1 cellular context compared by ENCODE assay signal in the genomic region with DNA sequence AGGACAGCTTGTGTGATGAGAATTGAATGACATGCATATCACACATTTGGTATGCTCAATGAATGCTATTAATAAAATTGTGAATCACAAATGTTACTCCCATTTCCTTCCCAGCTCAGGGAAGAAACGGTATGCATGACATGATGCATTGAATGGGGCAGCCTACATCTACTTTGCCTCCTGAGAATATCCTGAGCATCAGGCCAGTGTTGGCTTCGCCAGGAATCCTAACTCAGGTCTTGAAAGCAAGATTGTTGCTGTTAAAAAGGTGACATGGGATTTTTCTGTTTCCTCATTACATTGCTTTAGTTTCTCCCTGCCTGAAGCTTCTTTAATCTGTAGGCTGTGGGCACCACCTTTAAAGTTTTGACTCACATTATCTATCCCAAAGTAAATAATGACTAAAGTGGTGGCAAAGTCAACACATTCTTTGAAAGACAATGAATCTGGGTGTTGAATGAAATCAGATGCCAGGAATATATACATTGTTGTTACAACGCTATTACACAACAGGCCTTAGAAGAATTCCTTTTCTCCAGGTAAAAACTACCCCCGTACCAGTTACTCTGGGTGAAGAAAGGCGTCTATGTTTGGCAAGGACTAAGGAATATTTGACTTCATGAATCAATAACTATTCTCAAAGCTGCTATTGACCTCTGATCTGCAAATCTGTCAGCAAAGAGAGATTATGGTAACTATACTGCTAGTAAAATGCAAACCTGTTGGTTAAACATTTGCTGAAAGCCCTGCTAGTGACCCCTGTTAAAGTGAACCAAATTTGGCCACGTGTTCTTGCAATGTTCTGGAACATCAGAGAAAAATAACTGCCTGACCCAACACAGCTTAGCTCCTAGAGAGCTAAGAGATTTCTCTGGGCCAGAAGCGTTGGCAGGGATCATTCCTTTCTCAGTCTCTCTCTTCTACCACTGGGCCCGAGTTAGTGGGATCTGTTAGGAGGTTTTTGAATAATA.
TF ChIP-seq lines count a peak whose summit lies in the region.

No MANE protein-coding gene starts in this region.

TF ChIP-seq in HepG2, 621 proteins besides CTCF, POLR2A, EP300 and RAD21 (continued from another document and continues in another):
- TF ChIP-seq, protein P1, sequence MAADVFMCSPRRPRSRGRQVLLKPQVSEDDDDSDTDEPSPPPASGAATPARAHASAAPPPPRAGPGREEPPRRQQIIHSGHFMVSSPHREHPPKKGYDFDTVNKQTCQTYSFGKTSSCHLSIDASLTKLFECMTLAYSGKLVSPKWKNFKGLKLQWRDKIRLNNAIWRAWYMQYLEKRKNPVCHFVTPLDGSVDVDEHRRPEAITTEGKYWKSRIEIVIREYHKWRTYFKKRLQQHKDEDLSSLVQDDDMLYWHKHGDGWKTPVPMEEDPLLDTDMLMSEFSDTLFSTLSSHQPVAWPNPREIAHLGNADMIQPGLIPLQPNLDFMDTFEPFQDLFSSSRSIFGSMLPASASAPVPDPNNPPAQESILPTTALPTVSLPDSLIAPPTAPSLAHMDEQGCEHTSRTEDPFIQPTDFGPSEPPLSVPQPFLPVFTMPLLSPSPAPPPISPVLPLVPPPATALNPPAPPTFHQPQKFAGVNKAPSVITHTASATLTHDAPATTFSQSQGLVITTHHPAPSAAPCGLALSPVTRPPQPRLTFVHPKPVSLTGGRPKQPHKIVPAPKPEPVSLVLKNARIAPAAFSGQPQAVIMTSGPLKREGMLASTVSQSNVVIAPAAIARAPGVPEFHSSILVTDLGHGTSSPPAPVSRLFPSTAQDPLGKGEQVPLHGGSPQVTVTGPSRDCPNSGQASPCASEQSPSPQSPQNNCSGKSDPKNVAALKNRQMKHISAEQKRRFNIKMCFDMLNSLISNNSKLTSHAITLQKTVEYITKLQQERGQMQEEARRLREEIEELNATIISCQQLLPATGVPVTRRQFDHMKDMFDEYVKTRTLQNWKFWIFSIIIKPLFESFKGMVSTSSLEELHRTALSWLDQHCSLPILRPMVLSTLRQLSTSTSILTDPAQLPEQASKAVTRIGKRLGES (CRISPR knock-in tag; IDR thresholded peaks at IDR 0.05; ENCODE audit: borderline replicate concordance): peak; percentile 61
- TF ChIP-seq RAD51 (IDR thresholded peaks at IDR 0.05; ENCODE audit: borderline replicate concordance): no peak
- peak; percentile 71 for TF ChIP-seq THAP11 (CRISPR knock-in tag; IDR thresholded peaks at IDR 0.05)
- TF ChIP-seq IKZF1 (IDR thresholded peaks at IDR 0.05): no peak
- TF ChIP-seq, protein P2, sequence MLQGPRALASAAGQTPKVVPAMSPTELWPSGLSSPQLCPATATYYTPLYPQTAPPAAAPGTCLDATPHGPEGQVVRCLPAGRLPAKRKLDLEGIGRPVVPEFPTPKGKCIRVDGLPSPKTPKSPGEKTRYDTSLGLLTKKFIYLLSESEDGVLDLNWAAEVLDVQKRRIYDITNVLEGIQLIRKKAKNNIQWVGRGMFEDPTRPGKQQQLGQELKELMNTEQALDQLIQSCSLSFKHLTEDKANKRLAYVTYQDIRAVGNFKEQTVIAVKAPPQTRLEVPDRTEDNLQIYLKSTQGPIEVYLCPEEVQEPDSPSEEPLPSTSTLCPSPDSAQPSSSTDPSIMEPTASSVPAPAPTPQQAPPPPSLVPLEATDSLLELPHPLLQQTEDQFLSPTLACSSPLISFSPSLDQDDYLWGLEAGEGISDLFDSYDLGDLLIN (CRISPR knock-in tag; IDR thresholded peaks at IDR 0.05; ENCODE audit: borderline replicate concordance): no peak
- TF ChIP-seq RXRB (CRISPR knock-in tag; IDR thresholded peaks at IDR 0.05; ENCODE audit: borderline replicate concordance): peak; percentile 89
- TF ChIP-seq SRY (CRISPR knock-in tag; IDR thresholded peaks at IDR 0.05): no peak; the same call in 1 of the 2 replicates
- TF ChIP-seq ZFAT (CRISPR knock-in tag; conservative IDR thresholded peaks at IDR 0.05): no peak
- no peak for TF ChIP-seq HMGA1 (CRISPR knock-in tag; conservative IDR thresholded peaks at IDR 0.05)
- TF ChIP-seq, protein P3, sequence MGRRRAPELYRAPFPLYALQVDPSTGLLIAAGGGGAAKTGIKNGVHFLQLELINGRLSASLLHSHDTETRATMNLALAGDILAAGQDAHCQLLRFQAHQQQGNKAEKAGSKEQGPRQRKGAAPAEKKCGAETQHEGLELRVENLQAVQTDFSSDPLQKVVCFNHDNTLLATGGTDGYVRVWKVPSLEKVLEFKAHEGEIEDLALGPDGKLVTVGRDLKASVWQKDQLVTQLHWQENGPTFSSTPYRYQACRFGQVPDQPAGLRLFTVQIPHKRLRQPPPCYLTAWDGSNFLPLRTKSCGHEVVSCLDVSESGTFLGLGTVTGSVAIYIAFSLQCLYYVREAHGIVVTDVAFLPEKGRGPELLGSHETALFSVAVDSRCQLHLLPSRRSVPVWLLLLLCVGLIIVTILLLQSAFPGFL (CRISPR knock-in tag; IDR thresholded peaks at IDR 0.05): no peak
- no peak for TF ChIP-seq ZNF749 (CRISPR knock-in tag; IDR thresholded peaks at IDR 0.05; ENCODE audit: borderline replicate concordance)
- TF ChIP-seq MIER3 (CRISPR knock-in tag; IDR thresholded peaks at IDR 0.05; ENCODE audit: borderline replicate concordance): peak; percentile 84
- TF ChIP-seq, protein P4, sequence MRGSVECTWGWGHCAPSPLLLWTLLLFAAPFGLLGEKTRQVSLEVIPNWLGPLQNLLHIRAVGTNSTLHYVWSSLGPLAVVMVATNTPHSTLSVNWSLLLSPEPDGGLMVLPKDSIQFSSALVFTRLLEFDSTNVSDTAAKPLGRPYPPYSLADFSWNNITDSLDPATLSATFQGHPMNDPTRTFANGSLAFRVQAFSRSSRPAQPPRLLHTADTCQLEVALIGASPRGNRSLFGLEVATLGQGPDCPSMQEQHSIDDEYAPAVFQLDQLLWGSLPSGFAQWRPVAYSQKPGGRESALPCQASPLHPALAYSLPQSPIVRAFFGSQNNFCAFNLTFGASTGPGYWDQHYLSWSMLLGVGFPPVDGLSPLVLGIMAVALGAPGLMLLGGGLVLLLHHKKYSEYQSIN (CRISPR knock-in tag; IDR thresholded peaks at IDR 0.05; ENCODE audit: borderline replicate concordance): no peak
- TF ChIP-seq, protein P5, sequence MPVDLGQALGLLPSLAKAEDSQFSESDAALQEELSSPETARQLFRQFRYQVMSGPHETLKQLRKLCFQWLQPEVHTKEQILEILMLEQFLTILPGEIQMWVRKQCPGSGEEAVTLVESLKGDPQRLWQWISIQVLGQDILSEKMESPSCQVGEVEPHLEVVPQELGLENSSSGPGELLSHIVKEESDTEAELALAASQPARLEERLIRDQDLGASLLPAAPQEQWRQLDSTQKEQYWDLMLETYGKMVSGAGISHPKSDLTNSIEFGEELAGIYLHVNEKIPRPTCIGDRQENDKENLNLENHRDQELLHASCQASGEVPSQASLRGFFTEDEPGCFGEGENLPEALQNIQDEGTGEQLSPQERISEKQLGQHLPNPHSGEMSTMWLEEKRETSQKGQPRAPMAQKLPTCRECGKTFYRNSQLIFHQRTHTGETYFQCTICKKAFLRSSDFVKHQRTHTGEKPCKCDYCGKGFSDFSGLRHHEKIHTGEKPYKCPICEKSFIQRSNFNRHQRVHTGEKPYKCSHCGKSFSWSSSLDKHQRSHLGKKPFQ (CRISPR knock-in tag; IDR thresholded peaks at IDR 0.05; ENCODE audit: insufficient replicate concordance): no peak
- TF ChIP-seq HMG20B (CRISPR knock-in tag; conservative IDR thresholded peaks at IDR 0.05): peak; percentile 94
- peak; percentile 85; the same call in 1 of the 2 replicates for TF ChIP-seq RXRA (CRISPR knock-in tag; IDR thresholded peaks at IDR 0.05)
- no peak for TF ChIP-seq BHLHE40 (IDR thresholded peaks at IDR 0.05; ENCODE audit: low read length)
- TF ChIP-seq, protein P6, sequence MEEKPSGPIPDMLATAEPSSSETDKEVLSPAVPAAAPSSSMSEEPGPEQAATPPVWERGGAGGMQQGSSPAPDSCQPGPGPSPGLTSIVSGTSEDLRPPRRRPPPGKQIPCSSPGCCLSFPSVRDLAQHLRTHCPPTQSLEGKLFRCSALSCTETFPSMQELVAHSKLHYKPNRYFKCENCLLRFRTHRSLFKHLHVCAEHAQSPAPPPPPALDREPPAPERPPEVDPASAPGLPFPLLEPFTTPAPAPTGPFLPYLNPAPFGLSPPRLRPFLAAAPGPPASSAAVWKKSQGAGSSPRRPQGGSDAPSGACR (CRISPR knock-in tag; IDR thresholded peaks at IDR 0.05): peak; percentile 67; the same call in 1 of the 2 replicates
- no peak; the same call in 1 of the 2 replicates for TF ChIP-seq GATAD1 (CRISPR knock-in tag; IDR thresholded peaks at IDR 0.05)
- TF ChIP-seq GABPA (IDR thresholded peaks at IDR 0.05; ENCODE audit: low read depth, low read length): no peak
- TF ChIP-seq GABPA (CRISPR knock-in tag; IDR thresholded peaks at IDR 0.05; ENCODE audit: low read depth): no peak
- TF ChIP-seq ZNF747 (CRISPR knock-in tag; IDR thresholded peaks at IDR 0.05; ENCODE audit: borderline replicate concordance): no peak; the same call in 1 of the 2 replicates
- TF ChIP-seq ZNF20 (CRISPR knock-in tag; IDR thresholded peaks at IDR 0.05): no peak
- 0 out of 2 replicates have a peak, but pooled peaks have one; percentile 22 for TF ChIP-seq ZNF232 (CRISPR knock-in tag; IDR thresholded peaks at IDR 0.05; ENCODE audit: borderline replicate concordance)
- TF ChIP-seq ZNF7 (CRISPR knock-in tag; IDR thresholded peaks at IDR 0.05): 0 out of 2 replicates have a peak, but pooled peaks have one; percentile 56
- TF ChIP-seq, protein P7, sequence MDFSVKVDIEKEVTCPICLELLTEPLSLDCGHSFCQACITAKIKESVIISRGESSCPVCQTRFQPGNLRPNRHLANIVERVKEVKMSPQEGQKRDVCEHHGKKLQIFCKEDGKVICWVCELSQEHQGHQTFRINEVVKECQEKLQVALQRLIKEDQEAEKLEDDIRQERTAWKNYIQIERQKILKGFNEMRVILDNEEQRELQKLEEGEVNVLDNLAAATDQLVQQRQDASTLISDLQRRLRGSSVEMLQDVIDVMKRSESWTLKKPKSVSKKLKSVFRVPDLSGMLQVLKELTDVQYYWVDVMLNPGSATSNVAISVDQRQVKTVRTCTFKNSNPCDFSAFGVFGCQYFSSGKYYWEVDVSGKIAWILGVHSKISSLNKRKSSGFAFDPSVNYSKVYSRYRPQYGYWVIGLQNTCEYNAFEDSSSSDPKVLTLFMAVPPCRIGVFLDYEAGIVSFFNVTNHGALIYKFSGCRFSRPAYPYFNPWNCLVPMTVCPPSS (IDR thresholded peaks at IDR 0.05): no peak
- no peak for TF ChIP-seq ZNF83 (CRISPR knock-in tag; IDR thresholded peaks at IDR 0.05; ENCODE audit: borderline replicate concordance)
- TF ChIP-seq, protein P8, sequence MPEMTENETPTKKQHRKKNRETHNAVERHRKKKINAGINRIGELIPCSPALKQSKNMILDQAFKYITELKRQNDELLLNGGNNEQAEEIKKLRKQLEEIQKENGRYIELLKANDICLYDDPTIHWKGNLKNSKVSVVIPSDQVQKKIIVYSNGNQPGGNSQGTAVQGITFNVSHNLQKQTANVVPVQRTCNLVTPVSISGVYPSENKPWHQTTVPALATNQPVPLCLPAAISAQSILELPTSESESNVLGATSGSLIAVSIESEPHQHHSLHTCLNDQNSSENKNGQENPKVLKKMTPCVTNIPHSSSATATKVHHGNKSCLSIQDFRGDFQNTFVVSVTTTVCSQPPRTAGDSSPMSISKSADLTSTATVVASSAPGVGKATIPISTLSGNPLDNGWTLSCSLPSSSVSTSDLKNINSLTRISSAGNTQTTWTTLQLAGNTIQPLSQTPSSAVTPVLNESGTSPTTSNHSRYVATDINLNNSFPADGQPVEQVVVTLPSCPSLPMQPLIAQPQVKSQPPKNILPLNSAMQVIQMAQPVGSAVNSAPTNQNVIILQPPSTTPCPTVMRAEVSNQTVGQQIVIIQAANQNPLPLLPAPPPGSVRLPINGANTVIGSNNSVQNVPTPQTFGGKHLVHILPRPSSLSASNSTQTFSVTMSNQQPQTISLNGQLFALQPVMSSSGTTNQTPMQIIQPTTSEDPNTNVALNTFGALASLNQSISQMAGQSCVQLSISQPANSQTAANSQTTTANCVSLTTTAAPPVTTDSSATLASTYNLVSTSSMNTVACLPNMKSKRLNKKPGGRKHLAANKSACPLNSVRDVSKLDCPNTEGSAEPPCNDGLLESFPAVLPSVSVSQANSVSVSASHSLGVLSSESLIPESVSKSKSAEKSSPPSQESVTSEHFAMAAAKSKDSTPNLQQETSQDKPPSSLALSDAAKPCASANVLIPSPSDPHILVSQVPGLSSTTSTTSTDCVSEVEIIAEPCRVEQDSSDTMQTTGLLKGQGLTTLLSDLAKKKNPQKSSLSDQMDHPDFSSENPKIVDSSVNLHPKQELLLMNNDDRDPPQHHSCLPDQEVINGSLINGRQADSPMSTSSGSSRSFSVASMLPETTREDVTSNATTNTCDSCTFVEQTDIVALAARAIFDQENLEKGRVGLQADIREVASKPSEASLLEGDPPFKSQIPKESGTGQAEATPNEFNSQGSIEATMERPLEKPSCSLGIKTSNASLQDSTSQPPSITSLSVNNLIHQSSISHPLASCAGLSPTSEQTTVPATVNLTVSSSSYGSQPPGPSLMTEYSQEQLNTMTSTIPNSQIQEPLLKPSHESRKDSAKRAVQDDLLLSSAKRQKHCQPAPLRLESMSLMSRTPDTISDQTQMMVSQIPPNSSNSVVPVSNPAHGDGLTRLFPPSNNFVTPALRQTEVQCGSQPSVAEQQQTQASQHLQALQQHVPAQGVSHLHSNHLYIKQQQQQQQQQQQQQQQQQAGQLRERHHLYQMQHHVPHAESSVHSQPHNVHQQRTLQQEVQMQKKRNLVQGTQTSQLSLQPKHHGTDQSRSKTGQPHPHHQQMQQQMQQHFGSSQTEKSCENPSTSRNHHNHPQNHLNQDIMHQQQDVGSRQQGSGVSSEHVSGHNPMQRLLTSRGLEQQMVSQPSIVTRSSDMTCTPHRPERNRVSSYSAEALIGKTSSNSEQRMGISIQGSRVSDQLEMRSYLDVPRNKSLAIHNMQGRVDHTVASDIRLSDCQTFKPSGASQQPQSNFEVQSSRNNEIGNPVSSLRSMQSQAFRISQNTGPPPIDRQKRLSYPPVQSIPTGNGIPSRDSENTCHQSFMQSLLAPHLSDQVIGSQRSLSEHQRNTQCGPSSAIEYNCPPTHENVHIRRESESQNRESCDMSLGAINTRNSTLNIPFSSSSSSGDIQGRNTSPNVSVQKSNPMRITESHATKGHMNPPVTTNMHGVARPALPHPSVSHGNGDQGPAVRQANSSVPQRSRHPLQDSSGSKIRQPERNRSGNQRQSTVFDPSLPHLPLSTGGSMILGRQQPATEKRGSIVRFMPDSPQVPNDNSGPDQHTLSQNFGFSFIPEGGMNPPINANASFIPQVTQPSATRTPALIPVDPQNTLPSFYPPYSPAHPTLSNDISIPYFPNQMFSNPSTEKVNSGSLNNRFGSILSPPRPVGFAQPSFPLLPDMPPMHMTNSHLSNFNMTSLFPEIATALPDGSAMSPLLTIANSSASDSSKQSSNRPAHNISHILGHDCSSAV (CRISPR knock-in tag; IDR thresholded peaks at IDR 0.05; ENCODE audit: borderline replicate concordance): no peak
- TF ChIP-seq ZNF615 (CRISPR knock-in tag; IDR thresholded peaks at IDR 0.05; ENCODE audit: borderline replicate concordance): peak; percentile 49; the same call in 1 of the 2 replicates
- TF ChIP-seq ATM (IDR thresholded peaks at IDR 0.05; ENCODE audit: borderline replicate concordance): no peak
- TF ChIP-seq FIP1L1 (IDR thresholded peaks at IDR 0.05; ENCODE audit: borderline replicate concordance, insufficient read depth, low read depth, low read length): no peak
- no peak for TF ChIP-seq ARNT2 (CRISPR knock-in tag; IDR thresholded peaks at IDR 0.05; ENCODE audit: low read depth)
